ENCODE assay signal across 8 cellular contexts in genomic region chr22:38733329-38734202, GRCh38. TPM values are rescaled to one million over a fixed set of nuclear protein-coding genes. Genes with fewer than 3 reads are reported as not detected.
DNase-seq lines count a peak whose midpoint lies in the region; ATAC-seq, FAIRE-seq and TF ChIP-seq lines count a peak whose summit lies in the region.

No MANE protein-coding gene starts in this region.

- intact Hi-C loops in CD14-positive monocyte (cut with micrococcal nuclease), result no loop called here
- intact Hi-C loops in MCF 10A (cut with micrococcal nuclease), result loop anchor here (1.0 kb wide), 1 partner anchor 33 kb away; no protein-coding TSS in a partner anchor

- WGBS in mesendoderm (ENCODE audit: extremely low coverage, insufficient coverage, low lambda C conversion rate), result no CpG with 5 or more reads among the region's 9 CpGs

- no peak overlapping the region for H2BK15ac ChIP-seq in mesendoderm (replicated peaks; ENCODE audit: low read depth)

- H4K20me1 ChIP-seq in keratinocyte (ENCODE audit: control insufficient read depth, extremely low read depth, insufficient read depth, low read length), result peaks cover 2% of the 10 kb centered on the region

- H3K9me1 ChIP-seq in keratinocyte (ENCODE audit: control insufficient read depth, extremely low read depth, insufficient read depth, low read length), result no peaks in the 10 kb centered on the region

- H3K27ac Mint-ChIP-seq in CD14-positive monocyte (peak overlapping the region in 6 of 7 donors; percentile 64 to 88 (median 68)), MCF 10A (ENCODE audit: low read depth, unreplicated experiment) (peak overlapping the region; percentile 63)

- H3K27me3 ChIP-seq in keratinocyte (ENCODE audit: control insufficient read depth, extremely low read depth, insufficient read depth, low read length), result no peaks in the 10 kb centered on the region
- H3K27me3 ChIP-seq in mesendoderm (ENCODE audit: insufficient read depth, low read length, poor library complexity), result no peaks in the 10 kb centered on the region

- no peak overlapping the region for H2BK5ac ChIP-seq in mesendoderm (ENCODE audit: low read length)

- H4K8ac ChIP-seq in mesendoderm (ENCODE audit: low read depth, low read length), result no peak overlapping the region

- H3K4me1 Mint-ChIP-seq in CD14-positive monocyte (peaks cover 8% of the 10 kb centered on the region), MCF 10A (ENCODE audit: insufficient read depth, unreplicated experiment) (peaks cover 11% of the 10 kb centered on the region)

- H3K36me3 ChIP-seq in keratinocyte (ENCODE audit: control insufficient read depth in 2 of 2, extremely low read depth in 1 of 2, insufficient read depth in 2 of 2, low read length in 2 of 2), result peaks cover 45 to 58% of the 10 kb centered on the region in 2 experiments
- H3K36me3 ChIP-seq in mesendoderm (ENCODE audit: control insufficient read depth, insufficient read depth, low read length), result peaks cover 10% of the 10 kb centered on the region

- peaks cover 23% of the 10 kb centered on the region for H3K4me1 ChIP-seq in keratinocyte (ENCODE audit: control insufficient read depth, extremely low read depth, insufficient read depth, low read length)
- H3K4me1 ChIP-seq in mesendoderm (ENCODE audit: control insufficient read depth, low read depth, low read length), result no peaks in the 10 kb centered on the region

- no peak for FAIRE-seq in keratinocyte (lab: Jason Lieb, UNC)

- H3K9ac ChIP-seq in keratinocyte (ENCODE audit: control insufficient read depth, extremely low read depth, insufficient read depth, low read length) (no peak overlapping the region), mesendoderm (ENCODE audit: low read length) (no peak overlapping the region)

- H3K9me3 Mint-ChIP-seq in CD14-positive monocyte (no peaks in the 10 kb centered on the region), MCF 10A (ENCODE audit: unreplicated experiment) (no peaks in the 10 kb centered on the region)

- peak; percentile 93 for TF ChIP-seq CTCF in CD14-positive monocyte (IDR thresholded peaks at IDR 0.05)
- peak; percentile 82 for TF ChIP-seq CTCF in HFF-Myc (IDR thresholded peaks at IDR 0.05; ENCODE audit: low read depth, low read length, missing control alignments)
- TF ChIP-seq CTCF in MCF 10A (IDR thresholded peaks at IDR 0.05; ENCODE audit: unreplicated experiment), result peak; percentile 71
- TF ChIP-seq CTCF in keratinocyte (optimal IDR thresholded peaks at IDR 0.05 in 1 of 3, IDR thresholded peaks at IDR 0.05 in 1 of 3, conservative IDR thresholded peaks at IDR 0.05 in 1 of 3; ENCODE audit: extremely low read depth in 1 of 3, insufficient read depth in 2 of 3, low read length in 3 of 3), result peak; percentile 81 to 93 (median 88)

- H3K9me3 ChIP-seq in keratinocyte (ENCODE audit: control insufficient read depth, low read depth, low read length), result no peaks in the 10 kb centered on the region

- no peak overlapping the region for H3K4ac ChIP-seq in mesendoderm (ENCODE audit: low read depth, low read length)

- peaks cover 0 to 3% (median 0%) of the 10 kb centered on the region in 3 donors for H3K27me3 Mint-ChIP-seq in CD14-positive monocyte (ENCODE audit: low read depth in 3 of 3)
- H3K27me3 Mint-ChIP-seq in MCF 10A (ENCODE audit: insufficient read depth, unreplicated experiment), result no peaks in the 10 kb centered on the region

- dilution Hi-C loops in keratinocyte (cut with MboI; ENCODE audit: extremely low pct_ligation_motif_present, low sequenced_read_pairs), result no loop called here

- POLR2A ChIA-PET in MCF 10A (lab: Yijun Ruan, JAX), result interaction anchor here (0.5 to 2.6 kb wide), 7 partner anchors 9 to 59 kb away, joined by 3 to 13 read pairs (median 5); partner anchors contain the start of genes GTPBP1 and TOMM22

- H3K56ac ChIP-seq in mesendoderm (ENCODE audit: low read length), result no peak overlapping the region

- H3K36me3 Mint-ChIP-seq in CD14-positive monocyte (peaks cover 72 to 87% of the 10 kb centered on the region in 2 donors), MCF 10A (ENCODE audit: insufficient read depth, unreplicated experiment) (peaks cover 88% of the 10 kb centered on the region)

- H3K4me3 Mint-ChIP-seq in CD14-positive monocyte (no peak overlapping the region), MCF 10A (ENCODE audit: unreplicated experiment) (no peak overlapping the region)

- H3K4me3 ChIP-seq in HFF-Myc (replicated peaks; ENCODE audit: low read depth, low read length) (no peak overlapping the region), keratinocyte (ENCODE audit: control insufficient read depth in 2 of 3, extremely low read depth in 1 of 3, insufficient read depth in 2 of 3, low read depth in 1 of 3, low read length in 3 of 3) (no peak overlapping the region), mesendoderm (ENCODE audit: low read length) (no peak overlapping the region)

- no peak overlapping the region for H3K23ac ChIP-seq in mesendoderm (ENCODE audit: low read length)

- DNase-seq in CD14-positive monocyte (ENCODE audit: low spot score) (peak; percentile 52), HFF-Myc (ENCODE audit: extremely low read depth, low read depth) (no peak), MCF 10A (ENCODE audit: unreplicated experiment) (peak; percentile 51), keratinocyte (ENCODE audit: low read depth, low spot score) (no peak), mesendoderm (no peak)
- peak; percentile 19 to 43 for DNase-seq in stimulated activated CD4-positive, alpha-beta T cell treated with anti-CD3 and anti-CD28 coated beads, Interleukin-4, amount 100 ng/mL, for 4 hours

- H3K4me2 ChIP-seq in keratinocyte (ENCODE audit: control insufficient read depth, extremely low read depth, insufficient read depth, low read depth, low read length) (no peak overlapping the region), mesendoderm (ENCODE audit: low read length) (no peak overlapping the region)

- no peak overlapping the region for H3K18ac ChIP-seq in mesendoderm (ENCODE audit: low read length)

- H2AK5ac ChIP-seq in mesendoderm (ENCODE audit: low read length), result no peak overlapping the region

- H4K5ac ChIP-seq in mesendoderm (ENCODE audit: low read length), result no peak overlapping the region

- no peak overlapping the region for H2BK120ac ChIP-seq in mesendoderm (ENCODE audit: low read depth, low read length)

- CTCF ChIA-PET in MCF 10A (lab: Yijun Ruan, JAX), result interaction anchor here (0.6 to 3.3 kb wide), 13 partner anchors 9 to 266 kb away, joined by 3 to 13 read pairs (median 4); no protein-coding TSS in a partner anchor

- no peaks in the 10 kb centered on the region for H3K79me1 ChIP-seq in mesendoderm (ENCODE audit: low read length)

- no peak overlapping the region for H2AFZ ChIP-seq in keratinocyte (ENCODE audit: control insufficient read depth, low read length)

- peak; percentile 64; the same call in 2 of the 3 replicates for ATAC-seq in SK-N-SH treated with all-trans-retinoic acid at 6 μM for 48 hours
- ATAC-seq in HG02623 (IDR thresholded peaks at IDR 0.05; ENCODE audit: unreplicated experiment), result no peak

- H3K27ac ChIP-seq in keratinocyte (ENCODE audit: control insufficient read depth, insufficient read depth, low read length), result no peak overlapping the region
- no peak overlapping the region for H3K27ac ChIP-seq in mesendoderm (ENCODE audit: low read depth, low read length)

- BruUV-seq in MCF 10A (replicated peaks; lab: Mats Ljungman, UMichigan), result no TSS peak

- H3K79me2 ChIP-seq in keratinocyte (ENCODE audit: control insufficient read depth, insufficient read depth, low read length) (no peaks in the 10 kb centered on the region), mesendoderm (ENCODE audit: control insufficient read depth, insufficient read depth, low read length) (no peaks in the 10 kb centered on the region)

RNA-seq across cellular contexts. Expression of gene SUN2, which starts 22.2 kb away (rescaled TPM):
- polyA plus RNA-seq in CD14-positive monocyte (10 to 100 TPM; 95.8 to 97.8 TPM), keratinocyte (15.9 to 23.2 TPM (median 21.9 TPM) in 3 replicates)
- 51.9 and 66.8 TPM in 2 replicates for total RNA-seq in MCF 10A (2022)
- polyA plus RNA-seq in keratinocyte (2011; ENCODE audit: low read depth), result 27.4 TPM
- 4.7 and 7.9 TPM in 2 replicates for polyA plus RNA-seq in keratinocyte (2011; cell fraction: cytosol; rRNA removed)
- 40.0 and 46.0 TPM in 2 replicates for polyA plus RNA-seq in keratinocyte (2011; cell fraction: nucleus; rRNA removed)
- polyA plus RNA-seq in keratinocyte (2012; ENCODE audit: low replicate concordance), result 22.5 and 30.2 TPM in 2 replicates
- 34.9 to 94.3 TPM (median 45.6 TPM) in 3 replicates for polyA minus RNA-seq in keratinocyte
- 35.5 TPM for polyA minus RNA-seq in keratinocyte (2011; cell fraction: cytosol; rRNA and poly(A)+ RNA removed)
- polyA minus RNA-seq in keratinocyte (2011; cell fraction: nucleus; rRNA and poly(A)+ RNA removed), result 72.8 and 78.4 TPM in 2 replicates
- polyA plus RNA-seq in mesendoderm (2013, experiment 1 of 2), result 5.8 TPM
- polyA plus RNA-seq in mesendoderm (2013, experiment 2 of 2), result 5.7 TPM

RNA-seq across cellular contexts. Expression of gene GTPBP1, which starts 27.8 kb away (rescaled TPM):
- polyA plus RNA-seq in CD14-positive monocyte (10 to 100 TPM in 1 of 2 donors, 1 to 10 TPM in 1; 6.7 to 12.7 TPM), keratinocyte (9.7 to 19.8 TPM (median 16.3 TPM) in 3 replicates)
- 62.5 and 66.4 TPM in 2 replicates for total RNA-seq in MCF 10A (2022)
- 28.5 TPM for polyA plus RNA-seq in keratinocyte (2011; ENCODE audit: low read depth)
- polyA plus RNA-seq in keratinocyte (2011; cell fraction: cytosol; rRNA removed), result 7.8 and 12.9 TPM in 2 replicates
- 28.5 and 32.0 TPM in 2 replicates for polyA plus RNA-seq in keratinocyte (2011; cell fraction: nucleus; rRNA removed)
- 15.9 and 21.3 TPM in 2 replicates for polyA plus RNA-seq in keratinocyte (2012; ENCODE audit: low replicate concordance)
- polyA minus RNA-seq in keratinocyte, result 26.2 to 57.6 TPM (median 36.7 TPM) in 3 replicates
- 16.3 TPM for polyA minus RNA-seq in keratinocyte (2011; cell fraction: cytosol; rRNA and poly(A)+ RNA removed)
- 19.1 and 20.2 TPM in 2 replicates for polyA minus RNA-seq in keratinocyte (2011; cell fraction: nucleus; rRNA and poly(A)+ RNA removed)
- 34.9 TPM for polyA plus RNA-seq in mesendoderm (2013, experiment 1 of 2)
- 34.2 TPM for polyA plus RNA-seq in mesendoderm (2013, experiment 2 of 2)

RNA-seq across cellular contexts. Expression of gene JOSD1, which starts 32.8 kb away (rescaled TPM):
- polyA plus RNA-seq in CD14-positive monocyte (1 to 10 TPM; 7.1 to 7.2 TPM), keratinocyte (23.8 to 40.7 TPM (median 32.6 TPM) in 3 replicates)
- total RNA-seq in MCF 10A (2022), result 84.9 and 86.9 TPM in 2 replicates
- polyA plus RNA-seq in keratinocyte (2011; ENCODE audit: low read depth), result 6.0 TPM
- 29.7 and 32.1 TPM in 2 replicates for polyA plus RNA-seq in keratinocyte (2011; cell fraction: cytosol; rRNA removed)
- polyA plus RNA-seq in keratinocyte (2011; cell fraction: nucleus; rRNA removed), result 39.0 and 39.2 TPM in 2 replicates
- 20.6 and 34.6 TPM in 2 replicates for polyA plus RNA-seq in keratinocyte (2012; ENCODE audit: low replicate concordance)
- polyA minus RNA-seq in keratinocyte, result 23.5 to 56.9 TPM (median 33.5 TPM) in 3 replicates
- 38.6 TPM for polyA minus RNA-seq in keratinocyte (2011; cell fraction: cytosol; rRNA and poly(A)+ RNA removed)
- 19.1 and 31.5 TPM in 2 replicates for polyA minus RNA-seq in keratinocyte (2011; cell fraction: nucleus; rRNA and poly(A)+ RNA removed)
- polyA plus RNA-seq in mesendoderm (2013, experiment 1 of 2), result 17.5 TPM
- polyA plus RNA-seq in mesendoderm (2013, experiment 2 of 2), result 16.2 TPM

RNA-seq across cellular contexts. Expression of gene TOMM22, which starts 51.8 kb away (rescaled TPM):
- polyA plus RNA-seq in CD14-positive monocyte (10 to 100 TPM; 58.0 to 71.4 TPM), keratinocyte (45.3 to 85.6 TPM (median 81.8 TPM) in 3 replicates)
- 60.4 and 71.5 TPM in 2 replicates for total RNA-seq in MCF 10A (2022)
- 22.0 TPM for polyA plus RNA-seq in keratinocyte (2011; ENCODE audit: low read depth)
- 55.9 and 94.3 TPM in 2 replicates for polyA plus RNA-seq in keratinocyte (2011; cell fraction: cytosol; rRNA removed)
- 23.1 and 24.1 TPM in 2 replicates for polyA plus RNA-seq in keratinocyte (2011; cell fraction: nucleus; rRNA removed)
- polyA plus RNA-seq in keratinocyte (2012; ENCODE audit: low replicate concordance), result 48.1 and 71.8 TPM in 2 replicates
- 20.3 to 50.9 TPM (median 35.2 TPM) in 3 replicates for polyA minus RNA-seq in keratinocyte
- polyA minus RNA-seq in keratinocyte (2011; cell fraction: cytosol; rRNA and poly(A)+ RNA removed), result 41.4 TPM
- 5.1 and 9.5 TPM in 2 replicates for polyA minus RNA-seq in keratinocyte (2011; cell fraction: nucleus; rRNA and poly(A)+ RNA removed)
- polyA plus RNA-seq in mesendoderm (2013, experiment 1 of 2), result 90.1 TPM
- 87.9 TPM for polyA plus RNA-seq in mesendoderm (2013, experiment 2 of 2)

Comparison
In these comparisons a context has a peak if more than half of its experiments do, and no peak if none do; other contexts are left out.
1. DNase-seq: peak in CD14-positive monocyte (single experiment), MCF 10A (single experiment) and stimulated activated CD4-positive, alpha-beta T cell treated with anti-CD3 and anti-CD28 coated beads, Interleukin-4, amount 100 ng/mL, for 4 hours (2 of 2); none in HFF-Myc (single experiment), keratinocyte (single experiment) and mesendoderm (single experiment).
2. Peak in every context shown above with its lines, with median percentiles within 50 percentile points of each other: CTCF ChIP-seq.